Comparison of ENCODE assay signal across 7 cellular contexts in the genomic region with DNA sequence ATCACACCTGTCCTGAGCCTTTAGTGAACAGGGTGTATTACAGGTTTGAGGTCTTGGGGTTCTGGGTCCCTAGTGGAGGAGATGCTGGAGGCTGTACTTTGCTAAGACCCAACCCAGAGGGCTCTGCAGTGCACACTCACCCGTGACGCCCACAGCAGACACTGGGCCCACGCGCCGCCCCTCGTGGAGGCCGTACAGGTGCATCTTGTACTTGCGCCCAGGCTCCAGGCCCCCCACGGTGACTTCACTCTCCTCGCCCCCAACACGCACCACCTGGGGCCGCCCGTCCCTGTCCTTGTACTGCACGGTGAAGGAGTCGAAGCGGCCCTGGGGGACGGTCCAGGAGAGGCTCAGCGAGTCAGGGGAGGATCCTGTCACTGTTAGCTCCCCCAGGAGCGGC. TPM values are rescaled to one million over a fixed set of nuclear protein-coding genes. Genes with fewer than 3 reads are reported as not detected.
"Had no signal": no experiment of that assay in that cellular context is flagged by ENCODE, and none has a peak within 500 bp of the region (broad histone marks: within the 10 kb centered on the region; RNA-seq: fewer than 3 reads in every experiment).

No MANE protein-coding gene starts in this region.

RNA-seq across cellular contexts. Expression of a gene that starts 29.3 kb away (rescaled TPM):
- total RNA-seq: OCI-LY7, PC-3, RPMI7951, SJCRH30, SJSA1, SK-MEL-5 had no signal
- polyA plus RNA-seq: SK-N-SH had no signal
